In the genomic region with DNA sequence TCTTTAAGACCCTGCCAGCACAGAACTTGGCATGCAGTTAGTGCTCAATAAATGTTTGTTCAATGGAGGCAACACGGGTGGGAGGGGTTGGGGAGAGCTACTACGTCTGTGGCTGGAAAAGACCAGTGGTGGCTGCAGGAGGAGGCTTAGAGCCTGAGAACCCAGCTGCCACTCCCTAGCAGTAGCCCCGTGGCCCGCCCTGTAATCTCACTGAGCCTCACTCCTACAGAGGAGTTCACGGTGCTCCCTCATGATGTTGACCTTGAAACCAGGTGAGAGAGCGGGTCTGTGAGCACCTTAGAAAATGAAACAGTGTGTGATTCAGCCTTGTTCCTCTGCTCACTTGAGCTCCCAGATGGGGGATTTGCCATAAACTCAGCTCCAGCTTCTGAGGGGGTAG, we compare ENCODE assay signal across 20 cellular contexts.
"Had no signal": no experiment of that assay in that cellular context is flagged by ENCODE, and none has a peak within 500 bp of the region (broad histone marks: within the 10 kb centered on the region; RNA-seq: fewer than 3 reads in every experiment).

No MANE protein-coding gene starts in this region.

- H3K9me3 ChIP-seq: SK-N-SH had no signal

- H3K27ac ChIP-seq: RWPE1 had no signal

- DNase-seq: IMR-90, Karpas-422, KG1, MM.1S, NCI-H1092 treated with DMSO at 0.1 percent for 48 hours, NCI-H1436 treated with DMSO at 0.1 percent for 48 hours, NCI-H1694, NCI-H187 treated with DMSO at 0.1 percent for 48 hours, NCI-H2029 treated with DMSO at 0.1 percent for 48 hours, NCI-H2171 treated with DMSO at 0.1 percent for 48 hours, NCI-H345, NCI-H446 treated with DMSO at 0.1 percent for 48 hours, NCI-H524, NCI-H526 treated with DMSO at 0.1 percent for 48 hours, NCI-H748 treated with DMSO at 0.1 percent for 48 hours, SHP77, SW 1271, T-cell had no signal

- ATAC-seq: T-cell had no signal

- H3K9ac ChIP-seq: SK-N-SH had no signal

- H3K4me2 ChIP-seq: SK-N-SH had no signal
